12 cellular contexts compared by ENCODE assay signal in the genomic region with DNA sequence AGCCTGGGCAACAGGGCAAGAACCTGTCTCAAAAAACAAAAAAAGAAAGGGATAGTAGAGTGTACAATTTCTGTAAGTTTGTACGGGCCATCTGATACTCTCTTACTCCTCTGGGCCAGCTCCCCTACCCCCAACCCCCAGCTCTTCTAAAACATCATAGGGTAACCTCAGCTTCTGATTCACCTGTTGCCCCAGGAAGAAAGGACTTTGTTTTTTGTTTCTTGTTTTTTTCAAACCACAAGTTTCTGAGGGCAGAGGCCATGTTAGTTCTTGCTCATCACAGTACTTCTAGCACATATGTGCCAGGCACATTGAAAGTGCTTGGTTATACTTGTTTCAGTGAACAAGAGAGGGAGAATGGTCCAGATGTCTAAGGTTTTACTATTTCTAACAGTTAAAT. TPM values are rescaled to one million over a fixed set of nuclear protein-coding genes. Genes with fewer than 3 reads are reported as not detected.
DNase-seq lines count a peak whose midpoint lies in the region; ATAC-seq, FAIRE-seq and TF ChIP-seq lines count a peak whose summit lies in the region.
"Had no signal": no experiment of that assay in that cellular context is flagged by ENCODE, and none has a peak within 500 bp of the region (broad histone marks: within the 10 kb centered on the region; RNA-seq: fewer than 3 reads in every experiment).

No MANE protein-coding gene starts in this region.

- H3K36me3 ChIP-seq in bronchial epithelial cell (ENCODE audit: control insufficient read depth, insufficient read depth, low read length) = peaks cover 6% of the 10 kb centered on the region

- no peak overlapping the region for H3K4me3 ChIP-seq in bronchial epithelial cell (ENCODE audit: low read depth, low read length)

- H3K27me3 ChIP-seq in bronchial epithelial cell (ENCODE audit: control insufficient read depth, insufficient read depth, low read length) = no peaks in the 10 kb centered on the region

- DNase-seq in bronchial epithelial cell (ENCODE audit: low read depth) (peak; percentile 63), NCI-H1436 treated with DMSO at 0.1 percent for 48 hours (lab: John Stamatoyannopoulos, UW) (no peak), AG08396 (ENCODE audit: low spot score) (no peak), NOMO-1 treated with DMSO at 0.1 percent for 48 hours (lab: John Stamatoyannopoulos, UW; ENCODE audit: unreplicated experiment) (no peak), hippocampal formation (lab: John Stamatoyannopoulos, UW) (no peak)
- DNase-seq: MV-4-11, posterior cingulate gyrus had no signal

- no peak for TF ChIP-seq POLR2A in GM18505 (IDR thresholded peaks at IDR 0.05; ENCODE audit: borderline replicate concordance, extremely low read depth, insufficient read depth, insufficient read length)

- no peak for FAIRE-seq in bronchial epithelial cell (lab: Jason Lieb, UNC)
- FAIRE-seq: G401.6, TTC549 had no signal

- no peak for TF ChIP-seq CTCF in bronchial epithelial cell (IDR thresholded peaks at IDR 0.05; ENCODE audit: insufficient read depth, low read length, severe bottlenecking)

- peak; percentile 88 for ATAC-seq in GM18505 (IDR thresholded peaks at IDR 0.05; ENCODE audit: unreplicated experiment)
- peak; percentile 83 for ATAC-seq in GM21447 (IDR thresholded peaks at IDR 0.05; ENCODE audit: unreplicated experiment)
- ATAC-seq in HG03521 (IDR thresholded peaks at IDR 0.05; ENCODE audit: unreplicated experiment) = peak; percentile 85

RNA-seq across cellular contexts. Expression of gene ATOSA, which starts 20.2 kb away (rescaled TPM):
- total RNA-seq in bronchial epithelial cell = 16.6 and 20.0 TPM in 2 replicates
